Comparison of ENCODE assay signal across 9 cellular contexts in genomic region chr2:191014653-191015020, GRCh38. TPM values are rescaled to one million over a fixed set of nuclear protein-coding genes. Genes with fewer than 3 reads are reported as not detected.
A peak's percentile ranks its signal among the peaks of the same experiment; 100 is the strongest.
DNase-seq lines count a peak whose midpoint lies in the region; ATAC-seq, FAIRE-seq and TF ChIP-seq lines count a peak whose summit lies in the region.
"Had no signal": no experiment of that assay in that cellular context is flagged by ENCODE, and none has a peak within 500 bp of the region (broad histone marks: within the 10 kb centered on the region; RNA-seq: fewer than 3 reads in every experiment).

No MANE protein-coding gene starts in this region.

- peaks cover 4 to 15% of the 10 kb centered on the region in 2 donors for H3K4me1 ChIP-seq in kidney (ENCODE audit: control insufficient read depth in 1 of 2, insufficient read depth in 1 of 2, low read depth in 1 of 2, low read length in 2 of 2)
- peaks cover 0 to 3% of the 10 kb centered on the region in 2 donors for H3K4me1 ChIP-seq in uterus

- H3F3A ChIP-seq in SU-DHL-6 (ENCODE audit: insufficient read depth) = peaks cover 6% of the 10 kb centered on the region; the same call in 1 of the 2 replicates

- H2AFZ ChIP-seq in SU-DHL-6 (ENCODE audit: low read depth, low read length, severe bottlenecking) = peak overlapping the region; percentile 64

- H3K4me2 ChIP-seq in SU-DHL-6 (ENCODE audit: low read depth, low read length, poor library complexity, severe bottlenecking) = peak overlapping the region; percentile 63

- POLR2A ChIA-PET in activated naive CD8-positive, alpha-beta T cell treated with anti-CD3 and anti-CD28 coated beads, Interleukin-2, amount 10 ng/mL, durations not matched to agents 7 days and 5 days (lab: Charles Lee) = interaction anchor here (0.6 to 7.3 kb wide), 19 partner anchors 10 to 141 kb away, joined by 3 to 125 read pairs (median 5); partner anchors contain the start of genes GLS and STAT4
- POLR2A ChIA-PET in activated CD4-positive, alpha-beta memory T cell treated with anti-CD3 and anti-CD28 coated beads for 36 hours (lab: Charles Lee) = interaction anchor here (0.7 to 4.4 kb wide), 11 partner anchors 9 to 336 kb away, joined by 3 to 31 read pairs (median 4); partner anchors contain the start of genes GLS and STAT4

- H3K27ac ChIP-seq in SU-DHL-6 (ENCODE audit: low read depth, low read length) = 0 out of 2 replicates have a peak overlapping the region, but pooled peaks have one; percentile 12
- H3K27ac ChIP-seq in kidney (ENCODE audit: low read depth in 2 of 2, low read length in 2 of 2) = peak overlapping the region; percentile 91 to 97
- peak overlapping the region; percentile 85 to 90 for H3K27ac ChIP-seq in uterus

- H3K27me3 Mint-ChIP-seq in activated naive CD8-positive, alpha-beta T cell treated with anti-CD3 and anti-CD28 coated beads, Interleukin-2, amount 10 ng/mL, durations not matched to agents 7 days and 5 days = no peaks in the 10 kb centered on the region
- H3K27me3 Mint-ChIP-seq in activated naive CD8-positive, alpha-beta T cell treated with anti-CD3 and anti-CD28 coated beads for 36 hours = no peaks in the 10 kb centered on the region
- H3K27me3 Mint-ChIP-seq in nephron progenitor cell (ENCODE audit: low read depth, poor library complexity) = peaks cover 8% of the 10 kb centered on the region
- no peaks in the 10 kb centered on the region for H3K27me3 Mint-ChIP-seq in activated CD4-positive, alpha-beta memory T cell treated with anti-CD3 and anti-CD28 coated beads for 36 hours
- H3K27me3 Mint-ChIP-seq: activated B cell treated with CpG ODN at 0.5 μM for 24 hours had no signal

- H3K9me3 ChIP-seq in SU-DHL-6 (ENCODE audit: insufficient read depth, low read length) = no peaks in the 10 kb centered on the region
- no peaks in the 10 kb centered on the region for H3K9me3 ChIP-seq in kidney (ENCODE audit: control insufficient read depth in 1 of 2, low read length in 2 of 2)
- no peaks in the 10 kb centered on the region for H3K9me3 ChIP-seq in uterus

- no peak for TF ChIP-seq POLR2A in uterus (IDR thresholded peaks at IDR 0.05)

- peaks cover 6% of the 10 kb centered on the region for H3K9me3 Mint-ChIP-seq in activated naive CD8-positive, alpha-beta T cell treated with anti-CD3 and anti-CD28 coated beads, Interleukin-2, amount 10 ng/mL, durations not matched to agents 7 days and 5 days
- peaks cover 5% of the 10 kb centered on the region for H3K9me3 Mint-ChIP-seq in activated naive CD8-positive, alpha-beta T cell treated with anti-CD3 and anti-CD28 coated beads for 36 hours
- H3K9me3 Mint-ChIP-seq in nephron progenitor cell = peaks cover 5% of the 10 kb centered on the region
- H3K9me3 Mint-ChIP-seq in activated CD4-positive, alpha-beta memory T cell treated with anti-CD3 and anti-CD28 coated beads for 36 hours = peaks cover 7% of the 10 kb centered on the region
- H3K9me3 Mint-ChIP-seq: activated B cell treated with CpG ODN at 0.5 μM for 24 hours had no signal

- no peak for FAIRE-seq in kidney (lab: Jason Lieb, UNC)

- H4K20me1 ChIP-seq in SU-DHL-6 (ENCODE audit: low read depth, low read length) = no peaks in the 10 kb centered on the region

- CTCF ChIA-PET in activated CD4-positive, alpha-beta memory T cell treated with anti-CD3 and anti-CD28 coated beads for 36 hours (lab: Charles Lee) = interaction anchor here (1.1 to 1.9 kb wide), 3 partner anchors 8 to 141 kb away, joined by 4 to 7 read pairs (median 5); no protein-coding TSS in a partner anchor

- H3K36me3 ChIP-seq in SU-DHL-6 (ENCODE audit: low read length) = 0 out of 2 replicates have a peak, but pooled peaks cover 4% of the 10 kb centered on the region
- H3K36me3 ChIP-seq in kidney (ENCODE audit: control insufficient read depth in 1 of 2, insufficient read depth in 2 of 2, low read length in 2 of 2) = no peaks in the 10 kb centered on the region
- H3K36me3 ChIP-seq in uterus = no peaks in the 10 kb centered on the region

- no peak overlapping the region for H3K4me3 Mint-ChIP-seq in activated naive CD8-positive, alpha-beta T cell treated with anti-CD3 and anti-CD28 coated beads, Interleukin-2, amount 10 ng/mL, durations not matched to agents 7 days and 5 days
- no peak overlapping the region for H3K4me3 Mint-ChIP-seq in activated naive CD8-positive, alpha-beta T cell treated with anti-CD3 and anti-CD28 coated beads for 36 hours
- no peak overlapping the region for H3K4me3 Mint-ChIP-seq in nephron progenitor cell
- H3K4me3 Mint-ChIP-seq in activated CD4-positive, alpha-beta memory T cell treated with anti-CD3 and anti-CD28 coated beads for 36 hours = no peak overlapping the region
- H3K4me3 Mint-ChIP-seq: activated B cell treated with CpG ODN at 0.5 μM for 24 hours had no signal

- H3K4me3 ChIP-seq in SU-DHL-6 (ENCODE audit: insufficient read depth, low read length, poor library complexity, severe bottlenecking) = peak overlapping the region; percentile 80
- peak overlapping the region; percentile 82 to 85 for H3K4me3 ChIP-seq in kidney (ENCODE audit: low read length in 2 of 2)
- H3K4me3 ChIP-seq in uterus = peak overlapping the region; percentile 70 to 92

- peaks cover 20% of the 10 kb centered on the region for H3K36me3 Mint-ChIP-seq in activated naive CD8-positive, alpha-beta T cell treated with anti-CD3 and anti-CD28 coated beads, Interleukin-2, amount 10 ng/mL, durations not matched to agents 7 days and 5 days
- peaks cover 24% of the 10 kb centered on the region for H3K36me3 Mint-ChIP-seq in activated naive CD8-positive, alpha-beta T cell treated with anti-CD3 and anti-CD28 coated beads for 36 hours
- H3K36me3 Mint-ChIP-seq in nephron progenitor cell (ENCODE audit: low read depth) = peaks cover 7% of the 10 kb centered on the region
- peaks cover 13% of the 10 kb centered on the region for H3K36me3 Mint-ChIP-seq in activated CD4-positive, alpha-beta memory T cell treated with anti-CD3 and anti-CD28 coated beads for 36 hours

- H3K79me2 ChIP-seq in SU-DHL-6 (ENCODE audit: insufficient read depth, low read length) = peaks cover 12% of the 10 kb centered on the region; the same call in 1 of the 2 replicates

- H3K9ac ChIP-seq in SU-DHL-6 (ENCODE audit: low read length) = peak overlapping the region; percentile 83
- H3K9ac ChIP-seq in kidney (ENCODE audit: low read length in 2 of 2) = peak overlapping the region in 1 of 2 donors; percentile 65

- TF ChIP-seq CTCF in SU-DHL-6 (IDR thresholded peaks at IDR 0.05; ENCODE audit: insufficient read depth, low read length, poor library complexity, severe bottlenecking) (no peak), kidney (IDR thresholded peaks at IDR 0.05; ENCODE audit: borderline replicate concordance, extremely low read depth, insufficient read depth) (no peak), uterus (IDR thresholded peaks at IDR 0.05) (no peak), nephron progenitor cell (IDR thresholded peaks at IDR 0.05) (no peak)

- H3K4me1 Mint-ChIP-seq in activated naive CD8-positive, alpha-beta T cell treated with anti-CD3 and anti-CD28 coated beads, Interleukin-2, amount 10 ng/mL, durations not matched to agents 7 days and 5 days = peaks cover 35% of the 10 kb centered on the region
- H3K4me1 Mint-ChIP-seq in activated naive CD8-positive, alpha-beta T cell treated with anti-CD3 and anti-CD28 coated beads for 36 hours = peaks cover 37% of the 10 kb centered on the region
- no peaks in the 10 kb centered on the region for H3K4me1 Mint-ChIP-seq in nephron progenitor cell
- peaks cover 42% of the 10 kb centered on the region for H3K4me1 Mint-ChIP-seq in activated CD4-positive, alpha-beta memory T cell treated with anti-CD3 and anti-CD28 coated beads for 36 hours (ENCODE audit: low read depth)

- H3K9me2 ChIP-seq in SU-DHL-6 (replicated peaks; ENCODE audit: insufficient read depth, low read length) = no peaks in the 10 kb centered on the region

- no peak for DNase-seq in activated naive CD8-positive, alpha-beta T cell treated with anti-CD3 and anti-CD28 coated beads, Interleukin-2, amount 10 ng/mL, durations not matched to agents 7 days and 5 days
- no peak for DNase-seq in activated naive CD8-positive, alpha-beta T cell treated with anti-CD3 and anti-CD28 coated beads for 36 hours
- DNase-seq in kidney = no peak
- DNase-seq in uterus = no peak
- no peak for DNase-seq in nephron progenitor cell
- no peak for DNase-seq in NCI-H1092 (lab: John Stamatoyannopoulos, UW)
- DNase-seq in activated CD4-positive, alpha-beta memory T cell treated with anti-CD3 and anti-CD28 coated beads for 36 hours = no peak

- intact Hi-C loops in kidney (cut with DNase I) (no loop called here), uterus (cut with DNase I; ENCODE audit: low total_unique reads) (no loop called here)
- intact Hi-C loops in activated CD4-positive, alpha-beta memory T cell treated with anti-CD3 and anti-CD28 coated beads for 36 hours (cut with micrococcal nuclease) = loop anchor here (1.0 to 5.0 kb wide), 6 partner anchors 8 to 664 kb away; partner anchors contain the start of genes GLS and NABP1

- H3K27me3 ChIP-seq in SU-DHL-6 (ENCODE audit: low read length) (no peaks in the 10 kb centered on the region), uterus (no peaks in the 10 kb centered on the region)

- H3K27ac Mint-ChIP-seq in activated naive CD8-positive, alpha-beta T cell treated with anti-CD3 and anti-CD28 coated beads, Interleukin-2, amount 10 ng/mL, durations not matched to agents 7 days and 5 days = no peak overlapping the region
- no peak overlapping the region for H3K27ac Mint-ChIP-seq in activated naive CD8-positive, alpha-beta T cell treated with anti-CD3 and anti-CD28 coated beads for 36 hours
- H3K27ac Mint-ChIP-seq in nephron progenitor cell = no peak overlapping the region
- H3K27ac Mint-ChIP-seq in activated CD4-positive, alpha-beta memory T cell treated with anti-CD3 and anti-CD28 coated beads for 36 hours = no peak overlapping the region
- H3K27ac Mint-ChIP-seq: activated B cell treated with CpG ODN at 0.5 μM for 24 hours had no signal

- peak; percentile 12 for ATAC-seq in activated naive CD8-positive, alpha-beta T cell treated with anti-CD3 and anti-CD28 coated beads, Interleukin-2, amount 10 ng/mL, durations not matched to agents 7 days and 5 days (ENCODE audit: low read depth)

RNA-seq across cellular contexts. Expression of gene STAT1, which starts 0.7 kb away (rescaled TPM):
- total RNA-seq in activated naive CD8-positive, alpha-beta T cell treated with anti-CD3 and anti-CD28 coated beads, Interleukin-2, amount 10 ng/mL, durations not matched to agents 7 days and 5 days = 100 to 1,000 TPM; 544 to 571 TPM
- total RNA-seq in activated naive CD8-positive, alpha-beta T cell treated with anti-CD3 and anti-CD28 coated beads for 36 hours = 100 to 1,000 TPM; 383 to 389 TPM
- total RNA-seq in kidney (121 TPM), uterus (10 to 100 TPM; 20.7 to 83.0 (median 56.1) TPM)
- 37.5 TPM for polyA plus RNA-seq in kidney (ENCODE audit: insufficient read depth, low read depth, low replicate concordance)
- total RNA-seq in activated CD4-positive, alpha-beta memory T cell treated with anti-CD3 and anti-CD28 coated beads for 36 hours = 100 to 1,000 TPM; 309 to 314 TPM

Comparison
In these comparisons a context has a peak if more than half of its experiments do, and no peak if none do; other contexts are left out.
1. H3K27ac ChIP-seq: peak in every context shown above with its lines; median percentile 94 in kidney; 88 in uterus; 12 in SU-DHL-6.